Comparison of ENCODE assay signal across 7 cellular contexts in genomic region chr13:32415019-32415418, GRCh38.
DNase-seq lines count a peak whose midpoint lies in the region; ATAC-seq lines count a peak whose summit lies in the region.

No MANE protein-coding gene starts in this region.

- peaks cover 17% of the 10 kb centered on the region for H3K36me3 Mint-ChIP-seq in activated naive CD4-positive, alpha-beta T cell treated with anti-CD3 and anti-CD28 coated beads, Interleukin-2, amount 50 U/mL, for 24 hours
- H3K36me3 Mint-ChIP-seq in memory B cell = peaks cover 23% of the 10 kb centered on the region

- H3K4me3 Mint-ChIP-seq in activated naive CD4-positive, alpha-beta T cell treated with anti-CD3 and anti-CD28 coated beads, Interleukin-2, amount 50 U/mL, for 24 hours = no peak overlapping the region
- H3K4me3 Mint-ChIP-seq in memory B cell = no peak overlapping the region

- H3K4me1 Mint-ChIP-seq in activated naive CD4-positive, alpha-beta T cell treated with anti-CD3 and anti-CD28 coated beads, Interleukin-2, amount 50 U/mL, for 24 hours = peaks cover 20% of the 10 kb centered on the region
- H3K4me1 Mint-ChIP-seq in memory B cell = peaks cover 7% of the 10 kb centered on the region

- H3K9me3 Mint-ChIP-seq in activated naive CD4-positive, alpha-beta T cell treated with anti-CD3 and anti-CD28 coated beads, Interleukin-2, amount 50 U/mL, for 24 hours = no peaks in the 10 kb centered on the region
- H3K9me3 Mint-ChIP-seq in memory B cell = no peaks in the 10 kb centered on the region

- peak overlapping the region; percentile 12 for H3K27ac Mint-ChIP-seq in activated naive CD4-positive, alpha-beta T cell treated with anti-CD3 and anti-CD28 coated beads, Interleukin-2, amount 50 U/mL, for 24 hours
- no peak overlapping the region for H3K27ac Mint-ChIP-seq in memory B cell

- DNase-seq in ELF-1 (ENCODE audit: low read depth, low spot score) (peak; percentile 37), memory B cell (ENCODE audit: low spot score in 2 of 2) (no peak), NCI-H1048 (lab: John Stamatoyannopoulos, UW) (no peak)

- peak; percentile 56 for ATAC-seq in HG03521 (IDR thresholded peaks at IDR 0.05; ENCODE audit: unreplicated experiment)
- peak; percentile 45 for ATAC-seq in memory B cell (ENCODE audit: low read depth)
- no peak for ATAC-seq in GM19023 (IDR thresholded peaks at IDR 0.05; ENCODE audit: unreplicated experiment)
- ATAC-seq in HG03342 (IDR thresholded peaks at IDR 0.05; ENCODE audit: unreplicated experiment) = no peak

- H3K27me3 Mint-ChIP-seq in activated naive CD4-positive, alpha-beta T cell treated with anti-CD3 and anti-CD28 coated beads, Interleukin-2, amount 50 U/mL, for 24 hours = no peaks in the 10 kb centered on the region
- no peaks in the 10 kb centered on the region for H3K27me3 Mint-ChIP-seq in memory B cell

Comparison
In these comparisons a context has a peak if more than half of its experiments do, and no peak if none do; other contexts are left out.
1. ATAC-seq: peak in HG03521 (single experiment) and memory B cell (single experiment); none in GM19023 (single experiment) and HG03342 (single experiment).